ENCODE assay signal across 18 cellular contexts in the genomic region with DNA sequence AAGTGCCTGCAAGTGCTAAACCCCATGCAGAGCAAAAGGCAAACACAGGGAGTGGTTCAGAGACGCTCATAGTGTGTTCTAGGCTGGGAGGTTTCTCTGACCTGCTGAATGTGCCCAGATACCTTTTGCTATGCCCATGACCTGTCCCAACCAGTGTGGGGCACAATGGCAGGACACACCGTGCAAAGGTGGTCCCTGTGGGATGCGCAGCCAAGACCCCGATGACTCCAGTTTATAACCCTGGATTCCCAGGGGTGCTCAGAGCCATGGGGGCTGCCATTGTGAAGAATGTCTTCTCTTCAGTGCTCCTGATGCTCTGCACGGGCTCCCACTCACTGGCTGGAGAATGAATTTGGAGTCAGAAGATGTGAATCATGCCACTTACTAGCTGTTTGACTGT.
"Had no signal": no experiment of that assay in that cellular context is flagged by ENCODE, and none has a peak within 500 bp of the region (broad histone marks: within the 10 kb centered on the region; RNA-seq: fewer than 3 reads in every experiment).

No MANE protein-coding gene starts in this region.

- H3K27ac ChIP-seq: dorsolateral prefrontal cortex, gastrocnemius medialis, heart right ventricle, ovary, right atrium auricular region, suprapubic skin, thyroid gland had no signal

- H3K4me1 ChIP-seq: gastrocnemius medialis had no signal

- H3K36me3 ChIP-seq: gastrocnemius medialis, heart right ventricle, ovary, right atrium auricular region, suprapubic skin, thyroid gland had no signal

- H3K9me3 ChIP-seq: gastrocnemius medialis, heart right ventricle, mucosa of descending colon, ovary, right atrium auricular region, suprapubic skin, thyroid gland had no signal

- H3K4me3 ChIP-seq: dorsolateral prefrontal cortex, gastrocnemius medialis, heart right ventricle, mucosa of descending colon, ovary, right atrium auricular region, suprapubic skin, thyroid gland had no signal

- H3K27me3 ChIP-seq: ovary, right atrium auricular region, suprapubic skin, thyroid gland had no signal

- H3K9me3 Mint-ChIP-seq: type B pancreatic cell had no signal

- H3K4me3 Mint-ChIP-seq: naive thymus-derived CD8-positive, alpha-beta T cell; type B pancreatic cell had no signal

- H3K27ac Mint-ChIP-seq: naive thymus-derived CD8-positive, alpha-beta T cell; type B pancreatic cell had no signal

- H3K36me3 Mint-ChIP-seq: naive thymus-derived CD8-positive, alpha-beta T cell had no signal

- ATAC-seq: gastrocnemius medialis; heart right ventricle; left lobe of liver; mucosa of descending colon; naive thymus-derived CD8-positive, alpha-beta T cell; stimulated activated naive CD8-positive, alpha-beta T cell treated with anti-CD3 and anti-CD28 coated beads, Interleukin-15, Interleukin-2, amounts not matched to agents 100 U/mL and 50 U/mL, for 24 hours had no signal

- DNase-seq: cortex of kidney; dorsolateral prefrontal cortex; effector CD8-positive, alpha-beta T cell; gastrocnemius medialis; heart right ventricle; hypothalamus; mammary epithelial cell; mucosa of descending colon; naive thymus-derived CD8-positive, alpha-beta T cell; ovary; small intestine; stimulated activated CD4-positive, alpha-beta T cell treated with anti-CD3 and anti-CD28 coated beads, Interleukin-2, amount 100 ng/mL, for 48 hours; stimulated activated naive CD8-positive, alpha-beta T cell treated with anti-CD3 and anti-CD28 coated beads, Interleukin-15, Interleukin-2, amounts not matched to agents 100 U/mL and 50 U/mL, for 24 hours; thyroid gland had no signal
